ENCODE assay signal across 11 cellular contexts in genomic region chr1:109241344-109241743, GRCh38. TPM values are rescaled to one million over a fixed set of nuclear protein-coding genes. Genes with fewer than 3 reads are reported as not detected.
DNase-seq lines count a peak whose midpoint lies in the region; FAIRE-seq and TF ChIP-seq lines count a peak whose summit lies in the region.
"Had no signal": no experiment of that assay in that cellular context is flagged by ENCODE, and none has a peak within 500 bp of the region (broad histone marks: within the 10 kb centered on the region; RNA-seq: fewer than 3 reads in every experiment).

No MANE protein-coding gene starts in this region.

- no peaks in the 10 kb centered on the region for H4K20me1 ChIP-seq in H9 (ENCODE audit: control insufficient read depth, insufficient read depth, insufficient read length)

- no peak overlapping the region for H3K23ac ChIP-seq in H9 (ENCODE audit: insufficient read length, low read depth, low read length)
- no peak overlapping the region for H3K23ac ChIP-seq in mesendoderm (ENCODE audit: low read length)

- H2AFZ ChIP-seq in H9 (ENCODE audit: low read length) = no peak overlapping the region

- H2BK5ac ChIP-seq in H9 (ENCODE audit: insufficient read length, low read length) = no peak overlapping the region
- no peak overlapping the region for H2BK5ac ChIP-seq in mesendoderm (ENCODE audit: low read length)

- H4K5ac ChIP-seq in H9 (ENCODE audit: insufficient read length, low read depth, low read length) (no peak overlapping the region), mesendoderm (ENCODE audit: low read length) (no peak overlapping the region)

- no peak overlapping the region for H4K8ac ChIP-seq in H9 (replicated peaks; ENCODE audit: insufficient read length, low read depth, low read length)
- H4K8ac ChIP-seq in mesendoderm (ENCODE audit: low read depth, low read length) = no peak overlapping the region

- no CpG with 5 or more reads among the region's 6 CpGs for WGBS in H9 (ENCODE audit: extremely low coverage, insufficient read length, low lambda C conversion rate)
- WGBS in mesendoderm (ENCODE audit: extremely low coverage, insufficient coverage, low lambda C conversion rate) = no CpG with 5 or more reads among the region's 6 CpGs

- H3K27me3 Mint-ChIP-seq in H9 (ENCODE audit: low read depth) = peaks cover 7% of the 10 kb centered on the region

- H3K4me3 ChIP-seq in mesendoderm (ENCODE audit: low read length) = no peak overlapping the region
- H3K4me3 ChIP-seq: BLaER1 treated with 17β-estradiol and CSF1 and Interleukin-3, amounts not matched to agents 10 nM and 100 nM had no signal

- H3K79me2 ChIP-seq in H9 (ENCODE audit: insufficient read depth, low read length) (no peaks in the 10 kb centered on the region), mesendoderm (ENCODE audit: control insufficient read depth, insufficient read depth, low read length) (no peaks in the 10 kb centered on the region)

- peaks cover 6% of the 10 kb centered on the region for H3K36me3 ChIP-seq in mesendoderm (ENCODE audit: control insufficient read depth, insufficient read depth, low read length)

- no peaks in the 10 kb centered on the region for H3K23me2 ChIP-seq in H9 (ENCODE audit: insufficient read length, low read depth, low read length, poor library complexity, severe bottlenecking)

- H3K79me1 ChIP-seq in H9 (ENCODE audit: insufficient read depth, low read depth, low read length, poor library complexity, severe bottlenecking) (no peaks in the 10 kb centered on the region), mesendoderm (ENCODE audit: low read length) (no peaks in the 10 kb centered on the region)

- H3K4me2 ChIP-seq in H9 (ENCODE audit: insufficient read depth, insufficient read length, low read length) = no peak overlapping the region
- no peak overlapping the region for H3K4me2 ChIP-seq in mesendoderm (ENCODE audit: low read length)

- H3K27me3 ChIP-seq in H9 (ENCODE audit: insufficient read depth, low read length) (no peaks in the 10 kb centered on the region), mesendoderm (ENCODE audit: insufficient read depth, low read length, poor library complexity) (no peaks in the 10 kb centered on the region)

- no peak overlapping the region for H3K4me3 Mint-ChIP-seq in H9
- H3K4me3 Mint-ChIP-seq: stimulated activated effector memory CD8-positive, alpha-beta T cell treated with anti-CD3 and anti-CD28 coated beads, Interleukin-12 subunit alpha, Interleukin-12 subunit beta, amount 100 ng/mL, for 72 hours had no signal

- H2BK15ac ChIP-seq in H9 (ENCODE audit: low read depth, low read length) (no peak overlapping the region), mesendoderm (replicated peaks; ENCODE audit: low read depth) (no peak overlapping the region)

- H4K91ac ChIP-seq in H9 (ENCODE audit: insufficient read length, low read depth, low read length) = no peak overlapping the region

- H3K27ac ChIP-seq in H9 (ENCODE audit: insufficient read length, low read depth, low read length) (no peak overlapping the region), mesendoderm (ENCODE audit: low read depth, low read length) (no peak overlapping the region)
- H3K27ac ChIP-seq: BLaER1 treated with 17β-estradiol and CSF1 and Interleukin-3, amounts not matched to agents 10 nM and 100 nM; VCaP had no signal

- H3K14ac ChIP-seq in H9 (ENCODE audit: insufficient read depth, low read length) = no peak overlapping the region

- no peaks in the 10 kb centered on the region for H3K9me3 ChIP-seq in H9 (ENCODE audit: control insufficient read depth, low read depth, low read length)
- H3K9me3 ChIP-seq: BLaER1 treated with 17β-estradiol and CSF1 and Interleukin-3, amounts not matched to agents 10 nM and 100 nM had no signal

- peaks cover 59 to 62% of the 10 kb centered on the region in 2 experiments for H3K4me1 Mint-ChIP-seq in H9

- no peak overlapping the region for H3K9ac ChIP-seq in H9 (ENCODE audit: extremely low read depth, insufficient read length, low read length)
- no peak overlapping the region for H3K9ac ChIP-seq in mesendoderm (ENCODE audit: low read length)
- H3K9ac ChIP-seq: BLaER1 treated with 17β-estradiol and CSF1 and Interleukin-3, amounts not matched to agents 10 nM and 100 nM had no signal

- H3T11ph ChIP-seq in H9 (ENCODE audit: low read length) = no peak overlapping the region

- H3K9me3 Mint-ChIP-seq in H9 = no peaks in the 10 kb centered on the region; a peak in 1 of 5 replicates
- H3K9me3 Mint-ChIP-seq: stimulated activated effector memory CD8-positive, alpha-beta T cell treated with anti-CD3 and anti-CD28 coated beads, Interleukin-12 subunit alpha, Interleukin-12 subunit beta, amount 100 ng/mL, for 72 hours had no signal

- DNase-seq in D721Med (ENCODE audit: insufficient read length, low spot score) (peak; percentile 7), H9 (peak; percentile 75), cerebellar cortex (ENCODE audit: low spot score) (peak; percentile 33), mesendoderm (peak; percentile 66), AG08395 (ENCODE audit: low spot score) (no peak), C1 segment of cervical spinal cord (lab: John Stamatoyannopoulos, UW) (no peak), middle frontal gyrus (ENCODE audit: extremely low spot score, low spot score) (no peak)

- H3K4me1 ChIP-seq in H9 (ENCODE audit: insufficient read depth, low read length) (peaks cover 14% of the 10 kb centered on the region; the same call in 1 of the 2 replicates), mesendoderm (ENCODE audit: control insufficient read depth, low read depth, low read length) (peaks cover 7% of the 10 kb centered on the region)

- no peak overlapping the region for H2BK12ac ChIP-seq in H9 (ENCODE audit: insufficient read length, low read depth, low read length)

- no peak overlapping the region for H3K18ac ChIP-seq in H9 (ENCODE audit: insufficient read length, low read depth, low read length)
- no peak overlapping the region for H3K18ac ChIP-seq in mesendoderm (ENCODE audit: low read length)

- H3K56ac ChIP-seq in H9 (ENCODE audit: insufficient read length, low read depth, low read length) (no peak overlapping the region), mesendoderm (ENCODE audit: low read length) (no peak overlapping the region)

- TF ChIP-seq CTCF in D721Med (IDR thresholded peaks at IDR 0.05; ENCODE audit: insufficient read depth, missing control alignments) (no peak), H9 (conservative IDR thresholded peaks at IDR 0.05) (no peak)

- peak overlapping the region in 1 of 3 experiments; percentile 29; a peak in 2 of 7 replicates for H3K27ac Mint-ChIP-seq in H9

- no peak for FAIRE-seq in D721Med (lab: Jason Lieb, UNC)
- FAIRE-seq: H54 had no signal

- H3K4ac ChIP-seq in H9 (ENCODE audit: low read depth, low read length) (no peak overlapping the region), mesendoderm (ENCODE audit: low read depth, low read length) (no peak overlapping the region)

- H2AK5ac ChIP-seq in H9 (ENCODE audit: insufficient read length, low read length) (no peak overlapping the region), mesendoderm (ENCODE audit: low read length) (no peak overlapping the region)

- peaks cover 11 to 26% (median 24%) of the 10 kb centered on the region in 3 experiments; a peak in 6 of 7 replicates for H3K36me3 Mint-ChIP-seq in H9 (ENCODE audit: insufficient read depth in 1 of 3, low read depth in 3 of 3)

- H2BK120ac ChIP-seq in H9 (ENCODE audit: low read depth, low read length, poor library complexity, severe bottlenecking) (no peak overlapping the region), mesendoderm (ENCODE audit: low read depth, low read length) (no peak overlapping the region)

- H2BK20ac ChIP-seq in H9 (ENCODE audit: low read depth, low read length, poor library complexity, severe bottlenecking) = no peak overlapping the region

RNA-seq across cellular contexts. Expression of gene CELSR2, which starts 8.0 kb away (rescaled TPM):
- total RNA-seq in H9 (2021) = 26.7 and 29.2 TPM in 2 replicates
- polyA plus RNA-seq in mesendoderm (2013, experiment 1 of 2) = 2.9 TPM
- polyA plus RNA-seq in mesendoderm (2013, experiment 2 of 2) = 2.9 TPM

RNA-seq across cellular contexts. Expression of gene SARS1, which starts 27.6 kb away (rescaled TPM):
- total RNA-seq in H9 (2021) = 139 and 144 TPM in 2 replicates
- polyA plus RNA-seq in mesendoderm (2013, experiment 1 of 2) = 108 TPM
- polyA plus RNA-seq in mesendoderm (2013, experiment 2 of 2) = 110 TPM

RNA-seq across cellular contexts. Expression of gene PSRC1, which starts 41.6 kb away (rescaled TPM):
- total RNA-seq in H9 (2021) = 60.3 and 63.0 TPM in 2 replicates
- 57.7 TPM for polyA plus RNA-seq in mesendoderm (2013, experiment 1 of 2)
- polyA plus RNA-seq in mesendoderm (2013, experiment 2 of 2) = 61.1 TPM

Comparison
In these comparisons a context has a peak if more than half of its experiments do, and no peak if none do; other contexts are left out.
1. DNase-seq: peak in D721Med (single experiment), H9 (single experiment), cerebellar cortex (single experiment) and mesendoderm (single experiment); none in AG08395 (single experiment), C1 segment of cervical spinal cord (0 of 14) and middle frontal gyrus (single experiment).